In genomic region chr12:16857456-16857923, GRCh38 we compare ENCODE assay signal across 1 cellular context.
TF ChIP-seq lines count a peak whose summit lies in the region.

No MANE protein-coding gene starts in this region.

TF ChIP-seq in GM23338, 12 proteins besides CTCF, POLR2A, EP300 and RAD21 (continued from another document):
- TF ChIP-seq, protein P1, sequence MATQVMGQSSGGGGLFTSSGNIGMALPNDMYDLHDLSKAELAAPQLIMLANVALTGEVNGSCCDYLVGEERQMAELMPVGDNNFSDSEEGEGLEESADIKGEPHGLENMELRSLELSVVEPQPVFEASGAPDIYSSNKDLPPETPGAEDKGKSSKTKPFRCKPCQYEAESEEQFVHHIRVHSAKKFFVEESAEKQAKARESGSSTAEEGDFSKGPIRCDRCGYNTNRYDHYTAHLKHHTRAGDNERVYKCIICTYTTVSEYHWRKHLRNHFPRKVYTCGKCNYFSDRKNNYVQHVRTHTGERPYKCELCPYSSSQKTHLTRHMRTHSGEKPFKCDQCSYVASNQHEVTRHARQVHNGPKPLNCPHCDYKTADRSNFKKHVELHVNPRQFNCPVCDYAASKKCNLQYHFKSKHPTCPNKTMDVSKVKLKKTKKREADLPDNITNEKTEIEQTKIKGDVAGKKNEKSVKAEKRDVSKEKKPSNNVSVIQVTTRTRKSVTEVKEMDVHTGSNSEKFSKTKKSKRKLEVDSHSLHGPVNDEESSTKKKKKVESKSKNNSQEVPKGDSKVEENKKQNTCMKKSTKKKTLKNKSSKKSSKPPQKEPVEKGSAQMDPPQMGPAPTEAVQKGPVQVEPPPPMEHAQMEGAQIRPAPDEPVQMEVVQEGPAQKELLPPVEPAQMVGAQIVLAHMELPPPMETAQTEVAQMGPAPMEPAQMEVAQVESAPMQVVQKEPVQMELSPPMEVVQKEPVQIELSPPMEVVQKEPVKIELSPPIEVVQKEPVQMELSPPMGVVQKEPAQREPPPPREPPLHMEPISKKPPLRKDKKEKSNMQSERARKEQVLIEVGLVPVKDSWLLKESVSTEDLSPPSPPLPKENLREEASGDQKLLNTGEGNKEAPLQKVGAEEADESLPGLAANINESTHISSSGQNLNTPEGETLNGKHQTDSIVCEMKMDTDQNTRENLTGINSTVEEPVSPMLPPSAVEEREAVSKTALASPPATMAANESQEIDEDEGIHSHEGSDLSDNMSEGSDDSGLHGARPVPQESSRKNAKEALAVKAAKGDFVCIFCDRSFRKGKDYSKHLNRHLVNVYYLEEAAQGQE (IDR thresholded peaks at IDR 0.05; ENCODE audit: unreplicated experiment): no peak
- no peak for TF ChIP-seq JUNB (IDR thresholded peaks at IDR 0.05; ENCODE audit: unreplicated experiment)
- TF ChIP-seq EZH2phosphoT487 (IDR thresholded peaks at IDR 0.05; ENCODE audit: unreplicated experiment): no peak
- no peak for TF ChIP-seq EZH2 (IDR thresholded peaks at IDR 0.05; ENCODE audit: low read depth, unreplicated experiment)
- no peak for TF ChIP-seq ZNF114 (CRISPR knock-in tag; IDR thresholded peaks at IDR 0.05)
- TF ChIP-seq STAT1 (IDR thresholded peaks at IDR 0.05; ENCODE audit: unreplicated experiment): no peak
- no peak for TF ChIP-seq ZNF331 (CRISPR knock-in tag; IDR thresholded peaks at IDR 0.05; ENCODE audit: low read depth)
